In the genomic region with DNA sequence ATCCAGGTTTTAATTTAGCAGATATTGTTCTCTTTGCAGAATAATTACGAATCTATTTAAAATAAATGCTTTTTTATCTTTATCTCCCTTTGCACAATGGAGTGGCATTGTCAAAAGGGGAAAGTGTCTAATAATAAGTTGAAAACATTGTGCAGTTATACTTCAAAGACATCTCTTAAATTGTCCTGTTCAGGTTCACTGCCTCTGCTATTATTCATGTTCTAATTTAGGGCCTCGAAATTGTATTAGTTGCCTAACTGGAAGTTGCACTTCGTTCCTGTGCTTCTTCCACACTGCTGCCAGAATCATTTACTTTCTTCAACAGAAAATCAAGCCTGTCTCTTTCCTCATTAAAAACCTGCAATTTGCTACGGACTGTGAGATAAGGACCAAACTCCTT, we compare ENCODE assay signal across 25 cellular contexts.
DNase-seq lines count a peak whose midpoint lies in the region; ATAC-seq, FAIRE-seq and TF ChIP-seq lines count a peak whose summit lies in the region.
"Had no signal": no experiment of that assay in that cellular context is flagged by ENCODE, and none has a peak within 500 bp of the region (broad histone marks: within the 10 kb centered on the region; RNA-seq: fewer than 3 reads in every experiment).

No MANE protein-coding gene starts in this region.

- 54% methylated on average over 4 of the region's 4 CpGs for WGBS in GM12878 (ENCODE audit: insufficient coverage, insufficient replicate concordance, low lambda C conversion rate, missing lambda C conversion rate)

- no peak overlapping the region; a peak in 1 of 20 replicates for H3K4me3 ChIP-seq in BLaER1 treated with 17β-estradiol and CSF1 and Interleukin-3, amounts not matched to agents 10 nM and 100 nM
- no peak overlapping the region for H3K4me3 ChIP-seq in GM12878
- H3K4me3 ChIP-seq: ovary had no signal

- ATAC-seq in HG02852 (IDR thresholded peaks at IDR 0.05; ENCODE audit: unreplicated experiment) = peak; percentile 66
- peak; percentile 24; the same call in 2 of the 3 replicates for ATAC-seq in GM12878
- ATAC-seq in GM18870 (IDR thresholded peaks at IDR 0.05; ENCODE audit: unreplicated experiment) = no peak
- ATAC-seq: activated T-cell treated with anti-CD3 and anti-CD28 coated beads, Interleukin-2, amount 50 U/mL, for 72 hours; foreskin keratinocyte; naive thymus-derived CD8-positive, alpha-beta T cell had no signal

- no peaks in the 10 kb centered on the region for H3K27me3 ChIP-seq in BLaER1 treated with 17β-estradiol and CSF1 and Interleukin-3, amounts not matched to agents 10 nM and 100 nM
- no peaks in the 10 kb centered on the region for H3K27me3 ChIP-seq in GM12878 (replicated peaks in 1 of 2; ENCODE audit: control insufficient read depth in 2 of 2, insufficient read depth in 2 of 2, low read length in 1 of 2)
- H3K27me3 ChIP-seq: foreskin keratinocyte, ovary had no signal

- no peak overlapping the region for H3K4me3 Mint-ChIP-seq in nephron progenitor cell
- no peak overlapping the region for H3K4me3 Mint-ChIP-seq in activated naive CD4-positive, alpha-beta T cell treated with anti-CD3 and anti-CD28 coated beads, Interleukin-2, amount 10 ng/mL, durations not matched to agents 7 days and 5 days
- H3K4me3 Mint-ChIP-seq: activated T-cell treated with anti-CD3 and anti-CD28 coated beads, Interleukin-2, amount 50 U/mL, for 72 hours; CD14-positive monocyte; IgD-negative memory B cell; naive thymus-derived CD8-positive, alpha-beta T cell had no signal

- TF ChIP-seq RAD21 in GM12878 (IDR thresholded peaks at IDR 0.05; ENCODE audit: insufficient read depth, low read depth, low read length) = no peak

- in situ Hi-C loops in GM12878 (cut with MboI) = no loop called here

- no peak for TF ChIP-seq CTCF in GM12878 (IDR thresholded peaks at IDR 0.05 in 2 of 3, conservative IDR thresholded peaks at IDR 0.05 in 1 of 3; ENCODE audit: control insufficient read depth in 2 of 3, extremely low read depth in 1 of 3, insufficient read depth in 1 of 3, low read depth in 3 of 3, low read length in 3 of 3)
- TF ChIP-seq CTCF in nephron progenitor cell (IDR thresholded peaks at IDR 0.05) = no peak

- H3K36me3 Mint-ChIP-seq in nephron progenitor cell (ENCODE audit: low read depth) = peaks cover 17% of the 10 kb centered on the region
- no peaks in the 10 kb centered on the region for H3K36me3 Mint-ChIP-seq in activated naive CD4-positive, alpha-beta T cell treated with anti-CD3 and anti-CD28 coated beads, Interleukin-2, amount 10 ng/mL, durations not matched to agents 7 days and 5 days
- H3K36me3 Mint-ChIP-seq: CD14-positive monocyte had no signal

- SMC1A ChIA-PET in GM12878 (lab: Charles Lee; ENCODE audit: uncharacterized antibody, unreplicated experiment) = no interaction called here

- H3K79me2 ChIP-seq in GM12878 (ENCODE audit: control insufficient read depth, insufficient read depth, low read length) = no peaks in the 10 kb centered on the region

- POLR2A ChIA-PET in GM12878 (lab: Charles Lee) = no interaction called here

- peak overlapping the region in 6 of 11 experiments; percentile 13 to 61 (median 42); a peak in 10 of 22 replicates for H3K27ac ChIP-seq in BLaER1 treated with 17β-estradiol and CSF1 and Interleukin-3, amounts not matched to agents 10 nM and 100 nM
- no peak overlapping the region for H3K27ac ChIP-seq in GM12878 (ENCODE audit: control insufficient read depth, insufficient read depth)
- H3K27ac ChIP-seq: foreskin keratinocyte, ovary, RWPE1 had no signal

- intact Hi-C loops in GM12878 (cut with micrococcal nuclease; ENCODE audit: unreplicated experiment) = no loop called here

- H3K4me2 ChIP-seq in BLaER1 treated with 17β-estradiol and CSF1 and Interleukin-3, amounts not matched to agents 10 nM and 100 nM = peak overlapping the region; percentile 5 to 76 (median 64); a peak in 21 of 22 replicates
- no peak overlapping the region for H3K4me2 ChIP-seq in GM12878 (ENCODE audit: control insufficient read depth, insufficient read depth)

- TF ChIP-seq EP300 in GM12878 (IDR thresholded peaks at IDR 0.05; ENCODE audit: borderline replicate concordance in 1 of 2, control insufficient read depth in 1 of 2, low read depth in 2 of 2, low read length in 2 of 2) = no peak

- H2AFZ ChIP-seq in GM12878 (ENCODE audit: control insufficient read depth, low read depth, low read length) = no peak overlapping the region

- no TSS peak for BruUV-seq in GM12878 (replicated peaks; lab: Mats Ljungman, UMichigan)

- RAD21 ChIA-PET in GM12878 (lab: Charles Lee; ENCODE audit: unreplicated experiment) = no interaction called here

- DNase-seq in GM12878 (ENCODE audit: low read depth, low spot score) = no peak
- DNase-seq in nephron progenitor cell = no peak
- DNase-seq in HUDEP-2 (lab: John Stamatoyannopoulos, UW; ENCODE audit: unreplicated experiment in 76 of 76) = no peak
- DNase-seq in cortex of kidney (lab: John Stamatoyannopoulos, UW) = no peak
- DNase-seq in activated naive CD4-positive, alpha-beta T cell treated with anti-CD3 and anti-CD28 coated beads, Interleukin-2, amount 10 ng/mL, durations not matched to agents 7 days and 5 days = no peak
- DNase-seq: activated naive CD4-positive, alpha-beta T cell treated with anti-CD3 and anti-CD28 coated beads, Interleukin-2, amount 50 U/mL, for 16 hours; activated T-cell treated with anti-CD3 and anti-CD28 coated beads, Interleukin-2, amount 50 U/mL, for 72 hours; aorta; cerebellar nuclear complex; foreskin keratinocyte; islet precursor cell; MM.1S; naive thymus-derived CD8-positive, alpha-beta T cell; NCI-H1436 treated with DMSO at 0.1 percent for 48 hours; NCI-H2171; NCI-H524 treated with DMSO at 0.1 percent for 48 hours; ovary had no signal

- peaks cover 6 to 16% (median 9%) of the 10 kb centered on the region in 11 experiments; a peak in 13 of 22 replicates for H3K9me3 ChIP-seq in BLaER1 treated with 17β-estradiol and CSF1 and Interleukin-3, amounts not matched to agents 10 nM and 100 nM (replicated peaks in 1 of 11)
- H3K9me3 ChIP-seq in GM12878 (replicated peaks; ENCODE audit: control insufficient read depth, insufficient read depth, low read length) = no peaks in the 10 kb centered on the region
- H3K9me3 ChIP-seq: ovary had no signal

- CTCF ChIA-PET in GM12878 (lab: Yijun Ruan, JAX) = no interaction called here
- CTCF ChIA-PET in activated naive CD4-positive, alpha-beta T cell treated with anti-CD3 and anti-CD28 coated beads, Interleukin-2, amount 10 ng/mL, durations not matched to agents 7 days and 5 days (lab: Charles Lee) = no interaction called here

- no peaks in the 10 kb centered on the region for H4K20me1 ChIP-seq in BLaER1 treated with 17β-estradiol and CSF1 and Interleukin-3, amounts not matched to agents 10 nM and 100 nM
- H4K20me1 ChIP-seq in GM12878 (ENCODE audit: control insufficient read depth, insufficient read depth) = no peaks in the 10 kb centered on the region

- peaks cover 16 to 47% (median 37%) of the 10 kb centered on the region in 10 experiments for H3K4me1 ChIP-seq in BLaER1 treated with 17β-estradiol and CSF1 and Interleukin-3, amounts not matched to agents 10 nM and 100 nM
- H3K4me1 ChIP-seq in GM12878 (ENCODE audit: control insufficient read depth, insufficient read depth, low read length) = no peaks in the 10 kb centered on the region
- H3K4me1 ChIP-seq: foreskin keratinocyte had no signal

- H3K9ac ChIP-seq in BLaER1 treated with 17β-estradiol and CSF1 and Interleukin-3, amounts not matched to agents 10 nM and 100 nM = peak overlapping the region in 2 of 11 experiments; percentile 31 to 43; a peak in 3 of 22 replicates
- H3K9ac ChIP-seq in GM12878 (ENCODE audit: control insufficient read depth, insufficient read depth, low read length) = no peak overlapping the region

- peaks cover 19% of the 10 kb centered on the region for H3K9me3 Mint-ChIP-seq in nephron progenitor cell
- peaks cover 14% of the 10 kb centered on the region for H3K9me3 Mint-ChIP-seq in activated naive CD4-positive, alpha-beta T cell treated with anti-CD3 and anti-CD28 coated beads, Interleukin-2, amount 10 ng/mL, durations not matched to agents 7 days and 5 days
- H3K9me3 Mint-ChIP-seq: activated T-cell treated with anti-CD3 and anti-CD28 coated beads, Interleukin-2, amount 50 U/mL, for 72 hours had no signal

- H3K4me1 Mint-ChIP-seq in nephron progenitor cell = peaks cover 49% of the 10 kb centered on the region
- no peaks in the 10 kb centered on the region for H3K4me1 Mint-ChIP-seq in activated naive CD4-positive, alpha-beta T cell treated with anti-CD3 and anti-CD28 coated beads, Interleukin-2, amount 10 ng/mL, durations not matched to agents 7 days and 5 days

- H3K27me3 Mint-ChIP-seq in nephron progenitor cell (ENCODE audit: low read depth, poor library complexity) = no peaks in the 10 kb centered on the region
- no peaks in the 10 kb centered on the region for H3K27me3 Mint-ChIP-seq in activated naive CD4-positive, alpha-beta T cell treated with anti-CD3 and anti-CD28 coated beads, Interleukin-2, amount 10 ng/mL, durations not matched to agents 7 days and 5 days
- H3K27me3 Mint-ChIP-seq: IgD-negative memory B cell; naive thymus-derived CD8-positive, alpha-beta T cell had no signal

- no peak for TF ChIP-seq POLR2A in GM12878 (IDR thresholded peaks at IDR 0.05; ENCODE audit: low read depth, low read length)

- FAIRE-seq in GM12878 (lab: Jason Lieb, UNC) = no peak
- FAIRE-seq: H1, TTC549 had no signal

- peak overlapping the region; percentile 74 for H3K27ac Mint-ChIP-seq in nephron progenitor cell
- H3K27ac Mint-ChIP-seq in activated naive CD4-positive, alpha-beta T cell treated with anti-CD3 and anti-CD28 coated beads, Interleukin-2, amount 10 ng/mL, durations not matched to agents 7 days and 5 days = no peak overlapping the region
- H3K27ac Mint-ChIP-seq: activated T-cell treated with anti-CD3 and anti-CD28 coated beads, Interleukin-2, amount 50 U/mL, for 72 hours; CD14-positive monocyte; IgD-negative memory B cell; naive thymus-derived CD8-positive, alpha-beta T cell had no signal

- H3K36me3 ChIP-seq in BLaER1 treated with 17β-estradiol and CSF1 and Interleukin-3, amounts not matched to agents 10 nM and 100 nM = no peaks in the 10 kb centered on the region
- H3K36me3 ChIP-seq in GM12878 (ENCODE audit: control insufficient read depth in 2 of 2, insufficient read depth in 2 of 2, low read length in 1 of 2) = no peaks in the 10 kb centered on the region
- H3K36me3 ChIP-seq: ovary had no signal
